In genomic region chr11:111298466-111299110, GRCh38 we compare ENCODE assay signal across 1 cellular context.
TF ChIP-seq lines count a peak whose summit lies in the region.

POU2AF3 (plus strand) TSS chr11:111298546; CDS start chr11:111298582, 36 bp downstream.

TF ChIP-seq in WTC11, 78 proteins besides CTCF, POLR2A, EP300 and RAD21 (continued from another document):
- TF ChIP-seq ATF6 (CRISPR knock-in tag; IDR thresholded peaks at IDR 0.05) (no peak), E2F5 (CRISPR knock-in tag; IDR thresholded peaks at IDR 0.05) (no peak), ZBTB43 (CRISPR knock-in tag; IDR thresholded peaks at IDR 0.05) (no peak), NR3C1 (CRISPR knock-in tag; conservative IDR thresholded peaks at IDR 0.05; ENCODE audit: low read depth) (no peak), NR2C2 (CRISPR knock-in tag; IDR thresholded peaks at IDR 0.05) (no peak)
